In genomic region chr1:165073402-165074007, GRCh38 we compare ENCODE assay signal across 8 cellular contexts.
DNase-seq lines count a peak whose midpoint lies in the region; ATAC-seq, FAIRE-seq and TF ChIP-seq lines count a peak whose summit lies in the region.

No MANE protein-coding gene starts in this region.

- no peak for TF ChIP-seq POLR2A in H1 (IDR thresholded peaks at IDR 0.05; ENCODE audit: control extremely low read depth in 1 of 2, low read depth in 2 of 2, low read length in 2 of 2)

- no peaks in the 10 kb centered on the region for H3K36me3 Mint-ChIP-seq in activated naive CD4-positive, alpha-beta T cell treated with anti-CD3 and anti-CD28 coated beads, Interleukin-2, amount 10 ng/mL, durations not matched to agents 7 days and 5 days
- H3K36me3 Mint-ChIP-seq in naive thymus-derived CD8-positive, alpha-beta T cell, result no peaks in the 10 kb centered on the region

- H3K9me3 ChIP-seq in OCI-LY3 (ENCODE audit: insufficient read depth, low read length), result no peaks in the 10 kb centered on the region
- no peaks in the 10 kb centered on the region for H3K9me3 ChIP-seq in H1 (ENCODE audit: insufficient read depth in 2 of 2, low read depth in 1 of 2, low read length in 1 of 2)

- H3K23ac ChIP-seq in H1 (ENCODE audit: insufficient read length) (no peak overlapping the region), mesendoderm (ENCODE audit: low read length) (no peak overlapping the region)

- H2BK5ac ChIP-seq in H1 (ENCODE audit: low read depth, low read length), result no peak overlapping the region
- no peak overlapping the region for H2BK5ac ChIP-seq in mesendoderm (ENCODE audit: low read length)

- no peak for TF ChIP-seq EP300 in H1 (IDR thresholded peaks at IDR 0.05; ENCODE audit: borderline replicate concordance in 1 of 2, low read depth in 2 of 2, low read length in 2 of 2)

- H3K4ac ChIP-seq in H1 (replicated peaks; ENCODE audit: insufficient read length, low read depth, low read length) (no peak overlapping the region), mesendoderm (ENCODE audit: low read depth, low read length) (no peak overlapping the region)

- H2AK5ac ChIP-seq in H1 (ENCODE audit: low read depth, low read length) (no peak overlapping the region), mesendoderm (ENCODE audit: low read length) (no peak overlapping the region)

- TF ChIP-seq CTCF in OCI-LY3 (IDR thresholded peaks at IDR 0.05; ENCODE audit: low read depth, low read length), result peak; percentile 75
- peak in 2 of 3 experiments; percentile 68 to 73; a peak in 3 of 4 replicates for TF ChIP-seq CTCF in H1 (IDR thresholded peaks at IDR 0.05; ENCODE audit: control extremely low read depth in 1 of 3, insufficient read depth in 1 of 3, low read depth in 1 of 3, low read length in 3 of 3)

- H3K14ac ChIP-seq in H1 (ENCODE audit: insufficient read length), result no peak overlapping the region

- no peak overlapping the region for H4K8ac ChIP-seq in H1 (ENCODE audit: extremely low read depth, insufficient read depth, low read length)
- H4K8ac ChIP-seq in mesendoderm (ENCODE audit: low read depth, low read length), result no peak overlapping the region

- H3K4me3 Mint-ChIP-seq in activated naive CD4-positive, alpha-beta T cell treated with anti-CD3 and anti-CD28 coated beads, Interleukin-2, amount 10 ng/mL, durations not matched to agents 7 days and 5 days, result no peak overlapping the region
- H3K4me3 Mint-ChIP-seq in naive thymus-derived CD8-positive, alpha-beta T cell, result no peak overlapping the region

- H3K79me2 ChIP-seq in OCI-LY3 (ENCODE audit: low read length), result no peaks in the 10 kb centered on the region
- no peaks in the 10 kb centered on the region for H3K79me2 ChIP-seq in H1 (ENCODE audit: control insufficient read depth in 1 of 2, insufficient read depth in 2 of 2, low read length in 2 of 2)
- no peaks in the 10 kb centered on the region for H3K79me2 ChIP-seq in mesendoderm (ENCODE audit: control insufficient read depth, insufficient read depth, low read length)

- H3K79me1 ChIP-seq in H1 (ENCODE audit: low read depth, low read length) (no peaks in the 10 kb centered on the region), mesendoderm (ENCODE audit: low read length) (no peaks in the 10 kb centered on the region)

- no peaks in the 10 kb centered on the region for H3K36me3 ChIP-seq in OCI-LY3 (replicated peaks; ENCODE audit: low read depth, low read length)
- no peaks in the 10 kb centered on the region for H3K36me3 ChIP-seq in H1 (ENCODE audit: control insufficient read depth in 2 of 4, insufficient read depth in 4 of 4, low read length in 3 of 4)
- no peaks in the 10 kb centered on the region for H3K36me3 ChIP-seq in mesendoderm (ENCODE audit: control insufficient read depth, insufficient read depth, low read length)

- no peaks in the 10 kb centered on the region for H3K27me3 Mint-ChIP-seq in activated naive CD4-positive, alpha-beta T cell treated with anti-CD3 and anti-CD28 coated beads, Interleukin-2, amount 10 ng/mL, durations not matched to agents 7 days and 5 days
- peaks cover 0 to 38% (median 2%) of the 10 kb centered on the region in 5 donors for H3K27me3 Mint-ChIP-seq in naive thymus-derived CD8-positive, alpha-beta T cell

- no peak overlapping the region for H3K18ac ChIP-seq in H1 (ENCODE audit: extremely low read depth, low read length)
- no peak overlapping the region for H3K18ac ChIP-seq in mesendoderm (ENCODE audit: low read length)

- no peaks in the 10 kb centered on the region for H3K4me1 ChIP-seq in OCI-LY3 (ENCODE audit: low read length)
- peaks cover 0 to 9% (median 4%) of the 10 kb centered on the region in 4 experiments; a peak in 3 of 7 replicates for H3K4me1 ChIP-seq in H1 (replicated peaks in 1 of 4; ENCODE audit: control insufficient read depth in 3 of 4, insufficient read depth in 4 of 4, low read length in 3 of 4)
- no peaks in the 10 kb centered on the region for H3K4me1 ChIP-seq in mesendoderm (ENCODE audit: control insufficient read depth, low read depth, low read length)

- H3K4me3 ChIP-seq in Jurkat, Clone E6-1 (ENCODE audit: low read length), result no peak overlapping the region
- H3K4me3 ChIP-seq in OCI-LY3 (ENCODE audit: low read length) (no peak overlapping the region), H1 (ENCODE audit: extremely low read depth in 1 of 4, insufficient read depth in 2 of 4, low read depth in 3 of 4, low read length in 4 of 4) (no peak overlapping the region), mesendoderm (ENCODE audit: low read length) (no peak overlapping the region)

- WGBS in H1 (ENCODE audit: extremely low coverage in 1 of 2, insufficient coverage in 1 of 2, insufficient read length in 1 of 2, insufficient replicate concordance in 2 of 2, low coverage in 1 of 2, low lambda C conversion rate in 2 of 2, missing lambda C conversion rate in 1 of 2), 2 experiments, result 30% methylated on average over 4 of the region's 4 CpGs; no CpG with 5 or more reads in 1 of the 2 experiments
- no CpG with 5 or more reads among the region's 4 CpGs for WGBS in mesendoderm (ENCODE audit: extremely low coverage, insufficient coverage, low lambda C conversion rate)

- H3K56ac ChIP-seq in H1 (replicated peaks; ENCODE audit: insufficient read length, low read depth, low read length) (no peak overlapping the region), mesendoderm (ENCODE audit: low read length) (no peak overlapping the region)

- POLR2A ChIA-PET in H1 (lab: Charles Lee; ENCODE audit: partially characterized antibody), result no interaction called here
- POLR2A ChIA-PET in naive thymus-derived CD8-positive, alpha-beta T cell (lab: Charles Lee), result no interaction called here

- H2BK12ac ChIP-seq in H1 (ENCODE audit: low read depth, low read length), result no peak overlapping the region

- H2AFZ ChIP-seq in OCI-LY3 (ENCODE audit: low read depth, low read length) (no peak overlapping the region), H1 (ENCODE audit: low read length) (no peak overlapping the region)

- CTCF ChIA-PET in H1 (lab: Charles Lee; ENCODE audit: partially characterized antibody), result interaction anchor here (0.6 to 3.4 kb wide), 48 partner anchors 9 to 1727 kb away, joined by 3 to 23 read pairs (median 4); no protein-coding TSS in a partner anchor
- CTCF ChIA-PET in activated naive CD4-positive, alpha-beta T cell treated with anti-CD3 and anti-CD28 coated beads, Interleukin-2, amount 10 ng/mL, durations not matched to agents 7 days and 5 days (lab: Charles Lee), result interaction anchor here (1.0 to 1.2 kb wide), 4 partner anchors 10 to 1715 kb away, joined by 3 to 4 read pairs (median 4); no protein-coding TSS in a partner anchor

- no peak overlapping the region for H2BK120ac ChIP-seq in H1 (replicated peaks; ENCODE audit: low read depth, low read length)
- H2BK120ac ChIP-seq in mesendoderm (ENCODE audit: low read depth, low read length), result no peak overlapping the region

- H2BK15ac ChIP-seq in H1 (ENCODE audit: low read length) (no peak overlapping the region), mesendoderm (replicated peaks; ENCODE audit: low read depth) (no peak overlapping the region)

- H2BK20ac ChIP-seq in H1 (ENCODE audit: low read length), result no peak overlapping the region

- no peak overlapping the region for H3K27ac ChIP-seq in OCI-LY3 (ENCODE audit: low read length)
- no peak overlapping the region for H3K27ac ChIP-seq in H1 (ENCODE audit: low read depth, low read length)
- H3K27ac ChIP-seq in mesendoderm (ENCODE audit: low read depth, low read length), result no peak overlapping the region

- H3K27ac Mint-ChIP-seq in activated naive CD4-positive, alpha-beta T cell treated with anti-CD3 and anti-CD28 coated beads, Interleukin-2, amount 10 ng/mL, durations not matched to agents 7 days and 5 days, result no peak overlapping the region
- H3K27ac Mint-ChIP-seq in naive thymus-derived CD8-positive, alpha-beta T cell, result no peak overlapping the region

- H3K4me1 Mint-ChIP-seq in activated naive CD4-positive, alpha-beta T cell treated with anti-CD3 and anti-CD28 coated beads, Interleukin-2, amount 10 ng/mL, durations not matched to agents 7 days and 5 days, result no peaks in the 10 kb centered on the region
- no peaks in the 10 kb centered on the region for H3K4me1 Mint-ChIP-seq in naive thymus-derived CD8-positive, alpha-beta T cell

- peaks cover 32% of the 10 kb centered on the region for H3K27me3 ChIP-seq in OCI-LY3 (ENCODE audit: low read depth, low read length)
- no peaks in the 10 kb centered on the region; a peak in 1 of 7 replicates for H3K27me3 ChIP-seq in H1 (replicated peaks in 1 of 4; ENCODE audit: control insufficient read depth in 3 of 4, extremely low read depth in 1 of 4, insufficient read depth in 3 of 4, low read length in 3 of 4)
- no peaks in the 10 kb centered on the region for H3K27me3 ChIP-seq in mesendoderm (ENCODE audit: insufficient read depth, low read length, poor library complexity)

- no peak overlapping the region for H3K9ac ChIP-seq in OCI-LY3 (ENCODE audit: low read length)
- H3K9ac ChIP-seq in H1 (replicated peaks in 1 of 4; ENCODE audit: extremely low read depth in 1 of 4, low read depth in 3 of 4, low read length in 3 of 4), result no peak overlapping the region
- no peak overlapping the region for H3K9ac ChIP-seq in mesendoderm (ENCODE audit: low read length)

- H3K23me2 ChIP-seq in H1 (ENCODE audit: low read depth, low read length), result 0 out of 2 replicates have a peak, but pooled peaks cover 3% of the 10 kb centered on the region

- DNase-seq in AG20443 (ENCODE audit: low spot score) (peak; percentile 70), H1 (ENCODE audit: low read depth in 1 of 2, low spot score in 2 of 2) (no peak), mesendoderm (peak; percentile 72)
- DNase-seq in Jurkat, Clone E6-1 (ENCODE audit: low read depth, low spot score), result peak; percentile 35
- no peak for DNase-seq in activated naive CD4-positive, alpha-beta T cell treated with anti-CD3 and anti-CD28 coated beads, Interleukin-2, amount 10 ng/mL, durations not matched to agents 7 days and 5 days
- no peak for DNase-seq in naive thymus-derived CD8-positive, alpha-beta T cell

- peak; percentile 93 to 95 for TF ChIP-seq RAD21 in H1 (IDR thresholded peaks at IDR 0.05 in 1 of 2, conservative IDR thresholded peaks at IDR 0.05 in 1 of 2; ENCODE audit: low read depth in 2 of 2, low read length in 2 of 2)

- peak; percentile 86 for ATAC-seq in GM18868 (IDR thresholded peaks at IDR 0.05; ENCODE audit: unreplicated experiment)
- ATAC-seq in naive thymus-derived CD8-positive, alpha-beta T cell, result no peak

- no peak overlapping the region for H3K4me2 ChIP-seq in OCI-LY3 (ENCODE audit: low read length)
- H3K4me2 ChIP-seq in H1 (ENCODE audit: insufficient read depth in 1 of 2, low read depth in 2 of 2, low read length in 2 of 2), result peak overlapping the region in 1 of 2 experiments; percentile 49; a peak in 1 of 4 replicates
- H3K4me2 ChIP-seq in mesendoderm (ENCODE audit: low read length), result no peak overlapping the region

- no peak overlapping the region for H4K91ac ChIP-seq in H1 (replicated peaks; ENCODE audit: insufficient read length, low read length)

- no peaks in the 10 kb centered on the region for H3K9me3 Mint-ChIP-seq in activated naive CD4-positive, alpha-beta T cell treated with anti-CD3 and anti-CD28 coated beads, Interleukin-2, amount 10 ng/mL, durations not matched to agents 7 days and 5 days
- H3K9me3 Mint-ChIP-seq in naive thymus-derived CD8-positive, alpha-beta T cell, result no peaks in the 10 kb centered on the region

- peak; percentile 95 for FAIRE-seq in H1 (lab: Jason Lieb, UNC)

- H4K5ac ChIP-seq in H1 (ENCODE audit: insufficient read length, low read depth, low read length), result no peak overlapping the region
- H4K5ac ChIP-seq in mesendoderm (ENCODE audit: low read length), result no peak overlapping the region

- H4K20me1 ChIP-seq in OCI-LY3 (ENCODE audit: insufficient read depth, low read length), result no peaks in the 10 kb centered on the region
- H4K20me1 ChIP-seq in H1 (replicated peaks in 1 of 2; ENCODE audit: control insufficient read depth in 1 of 2, insufficient read depth in 2 of 2, low read length in 2 of 2), result no peaks in the 10 kb centered on the region

Comparison
In these comparisons a context has a peak if more than half of its experiments do, and no peak if none do; other contexts are left out.
1. DNase-seq: peak in AG20443 (single experiment), Jurkat, Clone E6-1 (single experiment) and mesendoderm (single experiment); none in H1 (0 of 2), activated naive CD4-positive, alpha-beta T cell treated with anti-CD3 and anti-CD28 coated beads, Interleukin-2, amount 10 ng/mL, durations not matched to agents 7 days and 5 days (single experiment) and naive thymus-derived CD8-positive, alpha-beta T cell (0 of 10).